In the genomic region with DNA sequence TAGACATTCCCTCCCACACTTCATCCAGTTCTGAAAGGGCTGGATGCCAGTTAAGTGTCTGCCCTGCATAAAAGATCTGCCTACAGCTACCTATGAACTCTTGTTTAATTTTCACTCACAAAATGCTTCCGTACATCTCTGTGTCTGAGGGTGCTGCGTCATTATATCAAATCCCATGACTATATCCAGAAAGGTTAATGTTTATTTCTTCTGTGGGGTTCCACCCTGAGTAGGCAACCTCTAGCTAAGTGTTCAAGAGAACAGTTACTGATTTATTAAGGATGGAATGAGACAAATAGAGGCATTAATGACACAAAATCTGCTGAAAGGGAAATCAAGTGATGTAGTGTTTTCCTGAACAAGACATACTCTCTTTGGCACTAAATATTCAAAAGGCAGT, we compare ENCODE assay signal across 21 cellular contexts.
DNase-seq lines count a peak whose midpoint lies in the region; FAIRE-seq and TF ChIP-seq lines count a peak whose summit lies in the region.
"Had no signal": no experiment of that assay in that cellular context is flagged by ENCODE, and none has a peak within 500 bp of the region (broad histone marks: within the 10 kb centered on the region; RNA-seq: fewer than 3 reads in every experiment).

No MANE protein-coding gene starts in this region.

- H3K9me3 ChIP-seq in stomach = no peaks in the 10 kb centered on the region
- H3K9me3 ChIP-seq: Caco-2 had no signal

- no peak for FAIRE-seq in RCC 7860 (lab: Jason Lieb, UNC)
- FAIRE-seq: A204.1, D721Med, G401.6, GM12891, GM19239, H54, HTR-8/SVneo had no signal

- H3K4me1 Mint-ChIP-seq in activated naive CD4-positive, alpha-beta T cell treated with anti-CD3 and anti-CD28 coated beads for 36 hours (ENCODE audit: low read depth) = peaks cover 3% of the 10 kb centered on the region

- no peak overlapping the region for H3K4me3 Mint-ChIP-seq in activated naive CD4-positive, alpha-beta T cell treated with anti-CD3 and anti-CD28 coated beads for 36 hours
- H3K4me3 Mint-ChIP-seq: CD4-positive, alpha-beta T cell; GM23338; IgD-negative memory B cell had no signal

- no peaks in the 10 kb centered on the region for H3K4me1 ChIP-seq in stomach
- H3K4me1 ChIP-seq: Caco-2 had no signal

- no peak for TF ChIP-seq CTCF in stomach (IDR thresholded peaks at IDR 0.05)

- no peak for TF ChIP-seq POLR2A in stomach (IDR thresholded peaks at IDR 0.05)

- no peak for TF ChIP-seq EP300 in stomach (IDR thresholded peaks at IDR 0.05)

- H3K36me3 Mint-ChIP-seq in activated naive CD4-positive, alpha-beta T cell treated with anti-CD3 and anti-CD28 coated beads for 36 hours (ENCODE audit: low read depth) = no peaks in the 10 kb centered on the region
- H3K36me3 Mint-ChIP-seq: IgD-negative memory B cell had no signal

- 78 to 90% (median 88%) methylated on average over 2 of the region's 2 CpGs for WGBS in stomach, 5 donors

- no peaks in the 10 kb centered on the region for H3K36me3 ChIP-seq in stomach

- H3K27ac Mint-ChIP-seq in activated naive CD4-positive, alpha-beta T cell treated with anti-CD3 and anti-CD28 coated beads for 36 hours = no peak overlapping the region
- H3K27ac Mint-ChIP-seq: CD4-positive, alpha-beta T cell; GM23338; IgD-negative memory B cell had no signal

- peak; percentile 20 for DNase-seq in RCC 7860 (ENCODE audit: low spot score)
- peak; percentile 57 for DNase-seq in kidney tubule cell (ENCODE audit: low spot score)
- peak; percentile 50 for DNase-seq in renal cortical epithelial cell (ENCODE audit: low read depth)
- DNase-seq in effector CD4-positive, alpha-beta T cell = no peak
- DNase-seq in activated naive CD4-positive, alpha-beta T cell treated with anti-CD3 and anti-CD28 coated beads for 36 hours = no peak
- no peak for DNase-seq in stomach
- DNase-seq: AML-193; Caco-2; CD4-positive, alpha-beta T cell; HCEC 1CT had no signal

- H3K4me3 ChIP-seq in stomach = no peak overlapping the region
- H3K4me3 ChIP-seq: GM23338 had no signal

- H3K27ac ChIP-seq in stomach = no peak overlapping the region
- H3K27ac ChIP-seq: C4-2B, HL-60 had no signal

- intact Hi-C loops in activated naive CD4-positive, alpha-beta T cell treated with anti-CD3 and anti-CD28 coated beads for 36 hours (cut with micrococcal nuclease) = no loop called here
- intact Hi-C loops in stomach (cut with DNase I; ENCODE audit: low total_unique reads) = no loop called here

- H3K27me3 ChIP-seq in stomach = peaks cover 0 to 11% (median 0%) of the 10 kb centered on the region in 3 donors

- peaks cover 18% of the 10 kb centered on the region for H3K27me3 Mint-ChIP-seq in activated naive CD4-positive, alpha-beta T cell treated with anti-CD3 and anti-CD28 coated beads for 36 hours (ENCODE audit: low read depth)

- CTCF ChIA-PET in activated naive CD4-positive, alpha-beta T cell treated with anti-CD3 and anti-CD28 coated beads for 36 hours (lab: Charles Lee) = interaction anchor here (0.6 kb wide), 1 partner anchor 585 kb away, joined by 3 read pairs; no protein-coding TSS in a partner anchor

- H3K9me3 Mint-ChIP-seq in activated naive CD4-positive, alpha-beta T cell treated with anti-CD3 and anti-CD28 coated beads for 36 hours = no peaks in the 10 kb centered on the region
- H3K9me3 Mint-ChIP-seq: CD4-positive, alpha-beta T cell; IgD-negative memory B cell had no signal

Comparison
In these comparisons a context has a peak if more than half of its experiments do, and no peak if none do; other contexts are left out.
1. DNase-seq: peak in RCC 7860 (single experiment), kidney tubule cell (single experiment) and renal cortical epithelial cell (single experiment); none in effector CD4-positive, alpha-beta T cell (single experiment), activated naive CD4-positive, alpha-beta T cell treated with anti-CD3 and anti-CD28 coated beads for 36 hours (single experiment) and stomach (single experiment).